ENCODE assay signal across 8 cellular contexts in genomic region chr10:97849491-97850402, GRCh38. TPM values are rescaled to one million over a fixed set of nuclear protein-coding genes. Genes with fewer than 3 reads are reported as not detected.
A peak's percentile ranks its signal among the peaks of the same experiment; 100 is the strongest.
DNase-seq lines count a peak whose midpoint lies in the region; ATAC-seq and TF ChIP-seq lines count a peak whose summit lies in the region.

GOLGA7B (plus strand) TSS chr10:97849843; CDS start chr10:97850304, 461 bp downstream.

- ATAC-seq in naive B cell (ENCODE audit: low read depth in 2 of 2) = peak; percentile 75 to 78
- ATAC-seq in stimulated activated naive CD8-positive, alpha-beta T cell treated with anti-CD3 and anti-CD28 coated beads, Interleukin-15, Interleukin-2, amounts not matched to agents 100 U/mL and 50 U/mL, for 24 hours = peak; percentile 76

- DNase-seq in AG08395 (ENCODE audit: low spot score) = peak; percentile 50
- peak; percentile 45 for DNase-seq in GM19238 (ENCODE audit: insufficient read length, low spot score)
- peak; percentile 68 for DNase-seq in NCI-H2227 (lab: John Stamatoyannopoulos, UW; ENCODE audit: unreplicated experiment)
- DNase-seq in activated CD8-positive, alpha-beta memory T cell treated with anti-CD3 and anti-CD28 coated beads for 24 hours = peak; percentile 83
- DNase-seq in endothelial cell (ENCODE audit: low spot score) = peak; percentile 78
- peak; percentile 33 for DNase-seq in naive B cell
- DNase-seq in stimulated activated naive CD8-positive, alpha-beta T cell treated with anti-CD3 and anti-CD28 coated beads, Interleukin-15, Interleukin-2, amounts not matched to agents 100 U/mL and 50 U/mL, for 24 hours = peak; percentile 67
- DNase-seq in ureter (ENCODE audit: low spot score) = no peak

- H3K36me3 Mint-ChIP-seq in endothelial cell (ENCODE audit: low read depth, unreplicated experiment) (no peaks in the 10 kb centered on the region), naive B cell (no peaks in the 10 kb centered on the region)

- peak within 1 kb of the TSS; percentile 90 for H3K4me3 Mint-ChIP-seq in endothelial cell (ENCODE audit: unreplicated experiment)
- peak within 1 kb of the TSS; percentile 79 to 95 (median 85) for H3K4me3 Mint-ChIP-seq in naive B cell

- no peak for TF ChIP-seq CTCF in endothelial cell (IDR thresholded peaks at IDR 0.05; ENCODE audit: unreplicated experiment)

- no peak within 1 kb of the TSS for H3K27ac Mint-ChIP-seq in endothelial cell (ENCODE audit: unreplicated experiment)
- H3K27ac Mint-ChIP-seq in naive B cell = peak within 1 kb of the TSS in 2 of 6 donors; percentile 24 to 56

- H3K4me1 Mint-ChIP-seq in endothelial cell (ENCODE audit: unreplicated experiment) (peaks cover 6% of the 10 kb centered on the region), naive B cell (peaks cover 13 to 24% (median 19%) of the 10 kb centered on the region in 3 donors)

- no peaks in the 10 kb centered on the region for H3K9me3 Mint-ChIP-seq in endothelial cell (ENCODE audit: unreplicated experiment)
- no peaks in the 10 kb centered on the region for H3K9me3 Mint-ChIP-seq in naive B cell

- peaks cover 9% of the 10 kb centered on the region for H3K27me3 Mint-ChIP-seq in endothelial cell (ENCODE audit: unreplicated experiment)
- peaks cover 28 to 58% (median 50%) of the 10 kb centered on the region in 3 donors for H3K27me3 Mint-ChIP-seq in naive B cell

RNA-seq across cellular contexts. Expression of gene GOLGA7B, which starts in this region (rescaled TPM):
- 2.5 TPM for total RNA-seq in endothelial cell (ENCODE audit: unreplicated experiment)
- not detected for polyA plus RNA-seq in naive B cell (ENCODE audit: low read depth in 6 of 6)
- 0.29 TPM for total RNA-seq in ureter

Comparison
In these comparisons a context has a peak if more than half of its experiments do, and no peak if none do; other contexts are left out.
1. Peak in DNase-seq and ATAC-seq in naive B cell; RNA of the gene not detected or under 1 TPM.